In the genomic region with DNA sequence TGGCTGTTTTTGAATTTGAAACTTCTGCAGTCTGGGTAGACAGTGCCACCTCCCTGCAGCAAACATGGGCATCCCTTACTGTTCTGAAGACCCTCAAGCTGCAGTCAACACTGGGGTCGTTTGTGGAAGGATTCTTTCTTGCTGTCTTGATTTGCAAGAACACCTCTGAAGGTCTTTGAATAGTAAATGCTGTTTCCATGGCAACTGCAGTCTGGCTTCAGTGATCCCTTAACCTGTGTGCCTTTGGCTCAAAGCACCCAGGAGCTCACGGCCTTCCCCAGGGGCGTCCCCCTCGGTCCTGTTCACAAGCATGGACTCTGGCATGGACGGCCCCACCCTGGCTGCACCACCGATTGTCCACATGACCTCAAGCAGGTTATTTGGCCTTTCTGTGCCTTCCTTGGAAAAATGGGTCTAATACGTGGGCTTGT, we compare ENCODE assay signal across 1 cellular context.
A peak's percentile ranks its signal among the peaks of the same experiment; 100 is the strongest.
TF ChIP-seq lines count a peak whose summit lies in the region.

No MANE protein-coding gene starts in this region.

TF ChIP-seq in neural cell, 6 proteins besides CTCF, POLR2A, EP300 and RAD21 (continued from another document):
- TF ChIP-seq REST (IDR thresholded peaks at IDR 0.05; ENCODE audit: borderline replicate concordance) (peak; percentile 37), SMC3 (conservative IDR thresholded peaks at IDR 0.05; ENCODE audit: poor library complexity) (peak; percentile 53)
